ENCODE assay signal across 16 cellular contexts in the genomic region with DNA sequence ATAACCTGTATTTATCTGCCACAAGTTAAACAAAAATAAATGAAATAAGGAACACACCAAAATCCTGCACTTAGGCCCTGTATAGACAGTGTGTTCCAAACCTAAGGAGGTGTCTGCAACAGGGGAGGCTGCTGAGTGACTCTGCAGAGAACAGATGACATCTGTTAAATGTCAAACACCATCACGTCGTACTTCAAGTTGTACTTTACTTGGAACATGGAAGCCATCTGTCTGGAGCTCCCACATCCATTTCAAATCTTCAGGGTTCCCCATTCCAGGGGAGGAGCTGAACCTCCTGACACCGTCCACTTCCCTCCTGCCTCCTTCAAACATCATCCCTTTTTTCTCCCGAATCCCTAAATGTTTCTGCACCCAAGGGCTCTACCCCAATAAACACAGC. TPM values are rescaled to one million over a fixed set of nuclear protein-coding genes. Genes with fewer than 3 reads are reported as not detected.
DNase-seq lines count a peak whose midpoint lies in the region; ATAC-seq and TF ChIP-seq lines count a peak whose summit lies in the region.
"Had no signal": no experiment of that assay in that cellular context is flagged by ENCODE, and none has a peak within 500 bp of the region (broad histone marks: within the 10 kb centered on the region; RNA-seq: fewer than 3 reads in every experiment).

No MANE protein-coding gene starts in this region.

- H3K4me2 ChIP-seq in SK-N-SH, result no peak overlapping the region

- H3K4me1 Mint-ChIP-seq in Caco-2 (ENCODE audit: low read depth, unreplicated experiment), result peaks cover 21% of the 10 kb centered on the region

- no peaks in the 10 kb centered on the region for H3K79me2 ChIP-seq in SK-N-SH (ENCODE audit: insufficient read depth)

- peak overlapping the region; percentile 49 for H3K4me3 Mint-ChIP-seq in Caco-2 (ENCODE audit: unreplicated experiment)

- POLR2A ChIA-PET in SK-N-SH (lab: Yijun Ruan, JAX), result no interaction called here
- POLR2A ChIA-PET in Caco-2 (lab: Charles Lee), result no interaction called here

- H3F3A ChIP-seq in SK-N-SH (replicated peaks; ENCODE audit: insufficient read depth), result peaks cover 3% of the 10 kb centered on the region

- no TSS peak for BruUV-seq in Caco-2 (replicated peaks; lab: Mats Ljungman, UMichigan)

- no peak for TF ChIP-seq POLR2A in transverse colon (IDR thresholded peaks at IDR 0.05)

- H3K9me3 ChIP-seq in SK-N-SH, result no peaks in the 10 kb centered on the region
- H3K9me3 ChIP-seq in Caco-2, result no peaks in the 10 kb centered on the region
- no peaks in the 10 kb centered on the region for H3K9me3 ChIP-seq in colonic mucosa
- H3K9me3 ChIP-seq in transverse colon, result no peaks in the 10 kb centered on the region

- H3K4me3 ChIP-seq in SK-N-SH (ENCODE audit: low read depth in 2 of 2, low read length in 1 of 2) (no peak overlapping the region), Caco-2 (ENCODE audit: low read depth, low read length) (no peak overlapping the region), colonic mucosa (no peak overlapping the region), transverse colon (no peak overlapping the region)

- DNase-seq in SK-N-SH, result peak; percentile 24
- DNase-seq in Caco-2, result no peak
- no peak for DNase-seq in colonic mucosa
- no peak for DNase-seq in transverse colon
- DNase-seq: CD4-positive, alpha-beta T cell; HFFc6; KBM-7; MV-4-11; NCI-H1417 treated with DMSO at 0.1 percent for 48 hours; NCI-H1930; NCI-H774 had no signal

- intact Hi-C loops in Caco-2 (cut with micrococcal nuclease; ENCODE audit: unreplicated experiment) (no loop called here), colonic mucosa (cut with DNase I) (no loop called here), transverse colon (cut with DNase I; ENCODE audit: low total_unique reads) (no loop called here)

- TF ChIP-seq RAD21 in SK-N-SH (IDR thresholded peaks at IDR 0.05; ENCODE audit: low read length), result no peak

- TF ChIP-seq EP300 in SK-N-SH (IDR thresholded peaks at IDR 0.05; ENCODE audit: borderline replicate concordance in 1 of 2, low read depth in 1 of 2, low read length in 1 of 2) (no peak), transverse colon (IDR thresholded peaks at IDR 0.05; ENCODE audit: low read depth) (no peak)

- H3K27ac Mint-ChIP-seq in Caco-2 (ENCODE audit: unreplicated experiment), result no peak overlapping the region
- H3K27ac Mint-ChIP-seq: CD4-positive, alpha-beta T cell; HFFc6 had no signal

- H3K4me1 ChIP-seq in SK-N-SH (ENCODE audit: control insufficient read depth in 1 of 2, insufficient read depth in 2 of 2, low read depth in 1 of 2, low read length in 1 of 2), result peaks cover 0 to 16% of the 10 kb centered on the region in 2 experiments; a peak in 2 of 4 replicates
- peaks cover 8% of the 10 kb centered on the region for H3K4me1 ChIP-seq in Caco-2
- H3K4me1 ChIP-seq in colonic mucosa, result peaks cover 4% of the 10 kb centered on the region
- H3K4me1 ChIP-seq in transverse colon, result peaks cover 3 to 28% (median 6%) of the 10 kb centered on the region in 4 donors

- H3K9me2 ChIP-seq in SK-N-SH, result no peaks in the 10 kb centered on the region

- H3K27me3 Mint-ChIP-seq in Caco-2 (ENCODE audit: insufficient read depth, unreplicated experiment), result no peaks in the 10 kb centered on the region

- TF ChIP-seq CTCF in SK-N-SH (IDR thresholded peaks at IDR 0.05) (no peak), Caco-2 (IDR thresholded peaks at IDR 0.05; ENCODE audit: insufficient read depth in 1 of 2, low read depth in 1 of 2, low read length in 1 of 2, severe bottlenecking in 1 of 2, unreplicated experiment in 1 of 2) (no peak), colonic mucosa (IDR thresholded peaks at IDR 0.05) (no peak), transverse colon (IDR thresholded peaks at IDR 0.05) (no peak)

- CTCF ChIA-PET in SK-N-SH (lab: Yijun Ruan, JAX), result interaction anchor here (0.9 to 4.9 kb wide), 7 partner anchors 8 to 326 kb away, joined by 4 to 41 read pairs (median 9); no protein-coding TSS in a partner anchor
- CTCF ChIA-PET in Caco-2 (lab: Charles Lee), result interaction anchor here (2.3 kb wide), 1 partner anchor 174 kb away, joined by 16 read pairs; no protein-coding TSS in a partner anchor

- H3K27ac ChIP-seq in SK-N-SH (ENCODE audit: low read depth in 2 of 2, low read length in 1 of 2), result no peak overlapping the region
- peak overlapping the region; percentile 66 for H3K27ac ChIP-seq in colonic mucosa
- peak overlapping the region; percentile 18 to 47 (median 37) for H3K27ac ChIP-seq in transverse colon

- no peak overlapping the region for H2AFZ ChIP-seq in SK-N-SH (ENCODE audit: low read depth)

- no peaks in the 10 kb centered on the region for H3K9me3 Mint-ChIP-seq in Caco-2 (ENCODE audit: unreplicated experiment)
- H3K9me3 Mint-ChIP-seq: CD4-positive, alpha-beta T cell; HFFc6 had no signal

- no peaks in the 10 kb centered on the region for H3K36me3 ChIP-seq in SK-N-SH (replicated peaks in 1 of 2; ENCODE audit: control insufficient read depth in 1 of 2, insufficient read depth in 2 of 2, low read length in 1 of 2)
- no peaks in the 10 kb centered on the region for H3K36me3 ChIP-seq in Caco-2 (ENCODE audit: control insufficient read depth, insufficient read depth, low read length)
- H3K36me3 ChIP-seq in colonic mucosa, result no peaks in the 10 kb centered on the region
- no peaks in the 10 kb centered on the region for H3K36me3 ChIP-seq in transverse colon

- peaks cover 6% of the 10 kb centered on the region for H3K36me3 Mint-ChIP-seq in Caco-2 (ENCODE audit: insufficient read depth, unreplicated experiment)

- in situ Hi-C loops in transverse colon (cut with MboI; ENCODE audit: low pct_ligation_motif_present in 1 of 4, low pct_unique_long_range_greater_than_20kb in 1 of 4, low sequenced_read_pairs in 3 of 4), result loop anchor here in 1 of 4 donors (25.0 kb wide), 1 partner anchor 1040 kb away; no protein-coding TSS in a partner anchor

- H4K20me1 ChIP-seq in SK-N-SH (ENCODE audit: insufficient read depth), result no peaks in the 10 kb centered on the region

- WGBS in SK-N-SH (ENCODE audit: low lambda C conversion rate), result 93% methylated on average over 2 of the region's 4 CpGs
- 42 to 61% methylated on average over 4 of the region's 4 CpGs for WGBS in transverse colon (ENCODE audit: low coverage in 1 of 2), 2 donors

- no peak for ATAC-seq in SK-N-SH treated with all-trans-retinoic acid at 6 μM for 48 hours
- no peak for ATAC-seq in HG03095 (IDR thresholded peaks at IDR 0.05; ENCODE audit: unreplicated experiment)
- no peak for ATAC-seq in GM18858 (IDR thresholded peaks at IDR 0.05; ENCODE audit: unreplicated experiment)
- no peak for ATAC-seq in GM18520 (IDR thresholded peaks at IDR 0.05; ENCODE audit: unreplicated experiment)
- ATAC-seq: Panc1 had no signal

- H3K27me3 ChIP-seq in SK-N-SH (ENCODE audit: insufficient read depth), result peaks cover 12% of the 10 kb centered on the region; the same call in 1 of the 2 replicates
- no peaks in the 10 kb centered on the region for H3K27me3 ChIP-seq in Caco-2 (replicated peaks; ENCODE audit: control insufficient read depth, insufficient read depth, low read length)
- no peaks in the 10 kb centered on the region for H3K27me3 ChIP-seq in colonic mucosa
- peaks cover 2% of the 10 kb centered on the region for H3K27me3 ChIP-seq in transverse colon

- H3K9ac ChIP-seq in SK-N-SH (no peak overlapping the region), colonic mucosa (ENCODE audit: low read depth in 2 of 2, low read length in 2 of 2) (no peak overlapping the region)

TF ChIP-seq in SK-N-SH, 30 proteins besides CTCF, POLR2A, EP300 and RAD21 (continues in another document):
- TF ChIP-seq ELF1 (IDR thresholded peaks at IDR 0.05) (no peak), EZH2phosphoT487 (IDR thresholded peaks at IDR 0.05; ENCODE audit: borderline replicate concordance, low read depth) (no peak), IRF3 (IDR thresholded peaks at IDR 0.05; ENCODE audit: low read depth, low read length) (no peak), MEF2A (IDR thresholded peaks at IDR 0.05; ENCODE audit: borderline replicate concordance, low read depth) (no peak)

TF ChIP-seq in SK-N-SH treated with all-trans-retinoic acid at 6 μM for 48 hours, 23 proteins besides CTCF, POLR2A, EP300 and RAD21 (continues in another document):
- TF ChIP-seq ZFP30 (CRISPR knock-in tag; IDR thresholded peaks at IDR 0.05) (no peak), CSDC2 (CRISPR knock-in tag; IDR thresholded peaks at IDR 0.05) (no peak), TCF4 (CRISPR knock-in tag; IDR thresholded peaks at IDR 0.05; ENCODE audit: borderline replicate concordance) (no peak), ZNF8 (CRISPR knock-in tag; IDR thresholded peaks at IDR 0.05) (no peak), RARB (CRISPR knock-in tag; IDR thresholded peaks at IDR 0.05) (no peak), BACH2 (CRISPR knock-in tag; IDR thresholded peaks at IDR 0.05; ENCODE audit: borderline replicate concordance) (no peak)
- TF ChIP-seq, protein P1, sequence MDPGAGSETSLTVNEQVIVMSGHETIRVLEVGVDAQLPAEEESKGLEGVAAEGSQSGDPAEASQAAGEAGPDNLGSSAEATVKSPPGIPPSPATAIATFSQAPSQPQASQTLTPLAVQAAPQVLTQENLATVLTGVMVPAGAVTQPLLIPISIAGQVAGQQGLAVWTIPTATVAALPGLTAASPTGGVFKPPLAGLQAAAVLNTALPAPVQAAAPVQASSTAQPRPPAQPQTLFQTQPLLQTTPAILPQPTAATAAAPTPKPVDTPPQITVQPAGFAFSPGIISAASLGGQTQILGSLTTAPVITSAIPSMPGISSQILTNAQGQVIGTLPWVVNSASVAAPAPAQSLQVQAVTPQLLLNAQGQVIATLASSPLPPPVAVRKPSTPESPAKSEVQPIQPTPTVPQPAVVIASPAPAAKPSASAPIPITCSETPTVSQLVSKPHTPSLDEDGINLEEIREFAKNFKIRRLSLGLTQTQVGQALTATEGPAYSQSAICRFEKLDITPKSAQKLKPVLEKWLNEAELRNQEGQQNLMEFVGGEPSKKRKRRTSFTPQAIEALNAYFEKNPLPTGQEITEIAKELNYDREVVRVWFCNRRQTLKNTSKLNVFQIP (CRISPR knock-in tag; IDR thresholded peaks at IDR 0.05; ENCODE audit: borderline replicate concordance, low read depth), result no peak
- TF ChIP-seq, protein P2, sequence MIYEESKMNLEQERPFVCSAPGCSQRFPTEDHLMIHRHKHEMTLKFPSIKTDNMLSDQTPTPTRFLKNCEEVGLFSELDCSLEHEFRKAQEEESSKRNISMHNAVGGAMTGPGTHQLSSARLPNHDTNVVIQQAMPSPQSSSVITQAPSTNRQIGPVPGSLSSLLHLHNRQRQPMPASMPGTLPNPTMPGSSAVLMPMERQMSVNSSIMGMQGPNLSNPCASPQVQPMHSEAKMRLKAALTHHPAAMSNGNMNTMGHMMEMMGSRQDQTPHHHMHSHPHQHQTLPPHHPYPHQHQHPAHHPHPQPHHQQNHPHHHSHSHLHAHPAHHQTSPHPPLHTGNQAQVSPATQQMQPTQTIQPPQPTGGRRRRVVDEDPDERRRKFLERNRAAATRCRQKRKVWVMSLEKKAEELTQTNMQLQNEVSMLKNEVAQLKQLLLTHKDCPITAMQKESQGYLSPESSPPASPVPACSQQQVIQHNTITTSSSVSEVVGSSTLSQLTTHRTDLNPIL (CRISPR knock-in tag; IDR thresholded peaks at IDR 0.05; ENCODE audit: low read depth), result no peak

RNA-seq across cellular contexts. Expression of gene MAP7, which starts 1.8 kb away (rescaled TPM):
- 0.76 and 0.97 TPM in 2 replicates for polyA plus RNA-seq in SK-N-SH (2012; rRNA removed)
- 0.99 and 1.3 TPM in 2 replicates for polyA plus RNA-seq in SK-N-SH (2012; cell fraction: cytosol; rRNA removed)
- polyA plus RNA-seq in SK-N-SH (2012; cell fraction: nucleus; rRNA removed), result 1.1 and 1.2 TPM in 2 replicates
- total RNA-seq in Caco-2 (2022) (55.3 and 57.4 TPM in 2 replicates), colonic mucosa (10 to 100 TPM; 69.4 to 74.3 TPM), transverse colon (10 to 100 TPM; 40.6 to 61.3 (median 46.6) TPM)

Comparison
In these comparisons a context has a peak if more than half of its experiments do, and no peak if none do; other contexts are left out.
1. H3K27ac ChIP-seq: peak in colonic mucosa (single experiment) and transverse colon (4 of 4); none in SK-N-SH (0 of 2).